ENCODE assay signal across 12 cellular contexts in genomic region chr3:64216706-64217105, GRCh38. TPM values are rescaled to one million over a fixed set of nuclear protein-coding genes. Genes with fewer than 3 reads are reported as not detected.
DNase-seq lines count a peak whose midpoint lies in the region; ATAC-seq and TF ChIP-seq lines count a peak whose summit lies in the region.
"Had no signal": no experiment of that assay in that cellular context is flagged by ENCODE, and none has a peak within 500 bp of the region (broad histone marks: within the 10 kb centered on the region; RNA-seq: fewer than 3 reads in every experiment).

No MANE protein-coding gene starts in this region.

- in situ Hi-C loops in ACHN (cut with HindIII; ENCODE audit: low pct_ligation_motif_present, low pct_unique_long_range_greater_than_20kb, low sequenced_read_pairs) = no loop called here

- H3K9me3 ChIP-seq in right cardiac atrium (ENCODE audit: control insufficient read depth, low read length) (no peaks in the 10 kb centered on the region), skeletal muscle tissue (ENCODE audit: control insufficient read depth in 3 of 3, low read length in 3 of 3) (no peaks in the 10 kb centered on the region)
- H3K9me3 ChIP-seq: ovary had no signal

- H3K4me3 ChIP-seq in right cardiac atrium (ENCODE audit: low read length) = no peak overlapping the region
- H3K4me3 ChIP-seq in skeletal muscle tissue (ENCODE audit: low read length in 3 of 3) = no peak overlapping the region
- H3K4me3 ChIP-seq: ovary had no signal

- H3K36me3 ChIP-seq in skeletal muscle tissue (ENCODE audit: control insufficient read depth in 3 of 3, insufficient read depth in 3 of 3, low read length in 3 of 3) = no peaks in the 10 kb centered on the region
- H3K36me3 ChIP-seq: ovary had no signal

- H3K27me3 Mint-ChIP-seq in HFFc6 (ENCODE audit: insufficient read depth) = no peaks in the 10 kb centered on the region
- H3K27me3 Mint-ChIP-seq in T-helper 2 cell treated with Interferon-gamma antibody and Interleukin-4, amounts not matched to agents 5 μg/mL and 100 μg/mL, for 36 hours (ENCODE audit: low read depth) = peaks cover 7% of the 10 kb centered on the region

- DNase-seq in HFFc6 (no peak), astrocyte of the hippocampus (ENCODE audit: low read depth, low spot score) (peak; percentile 61), right cardiac atrium (peak in 2 of 3 donors; percentile 22 to 49), ACHN (no peak), NCI-H524 treated with DMSO at 0.1 percent for 48 hours (lab: John Stamatoyannopoulos, UW) (no peak)
- no peak for DNase-seq in T-helper 2 cell treated with Interferon-gamma antibody and Interleukin-4, amounts not matched to agents 5 μg/mL and 100 μg/mL, for 36 hours (ENCODE audit: low spot score)
- DNase-seq in stimulated activated CD4-positive, alpha-beta T cell treated with anti-CD3 and anti-CD28 coated beads, Interleukin-4, amount 100 ng/mL, for 24 hours = no peak
- DNase-seq: DND-41, H7, NCI-H1436, ovary had no signal

- peaks cover under 1% of the 10 kb centered on the region for H3K36me3 Mint-ChIP-seq in HFFc6 (ENCODE audit: low read depth)
- no peaks in the 10 kb centered on the region for H3K36me3 Mint-ChIP-seq in T-helper 2 cell treated with Interferon-gamma antibody and Interleukin-4, amounts not matched to agents 5 μg/mL and 100 μg/mL, for 36 hours (ENCODE audit: low read depth)

- H3K4me1 ChIP-seq in right cardiac atrium (ENCODE audit: control insufficient read depth, insufficient read depth, low read length) (peaks cover 15% of the 10 kb centered on the region), skeletal muscle tissue (ENCODE audit: control insufficient read depth in 3 of 3, insufficient read depth in 3 of 3, low read length in 3 of 3) (peaks cover 7 to 32% (median 29%) of the 10 kb centered on the region in 3 donors)

- peak in 1 of 2 donors; percentile 36 for ATAC-seq in right cardiac atrium

- no peaks in the 10 kb centered on the region for H3K9me3 Mint-ChIP-seq in HFFc6
- no peaks in the 10 kb centered on the region for H3K9me3 Mint-ChIP-seq in T-helper 2 cell treated with Interferon-gamma antibody and Interleukin-4, amounts not matched to agents 5 μg/mL and 100 μg/mL, for 36 hours

- peak overlapping the region in 1 of 3 donors; percentile 10 for H3K9ac ChIP-seq in skeletal muscle tissue (ENCODE audit: low read depth in 1 of 3, low read length in 3 of 3)

- H3K4me3 Mint-ChIP-seq in HFFc6 = peak overlapping the region; percentile 12; the same call in 1 of the 2 replicates
- no peak overlapping the region for H3K4me3 Mint-ChIP-seq in T-helper 2 cell treated with Interferon-gamma antibody and Interleukin-4, amounts not matched to agents 5 μg/mL and 100 μg/mL, for 36 hours

- intact Hi-C loops in right cardiac atrium (cut with DNase I) = no loop called here

- H3K27me3 ChIP-seq in right cardiac atrium (ENCODE audit: control insufficient read depth, insufficient read depth) (no peaks in the 10 kb centered on the region), skeletal muscle tissue (ENCODE audit: control insufficient read depth in 3 of 3, insufficient read depth in 3 of 3, low read length in 3 of 3) (no peaks in the 10 kb centered on the region)
- H3K27me3 ChIP-seq: ovary had no signal

- WGBS in right cardiac atrium = 21% methylated on average over 6 of the region's 6 CpGs

- TF ChIP-seq CTCF in HFFc6 (IDR thresholded peaks at IDR 0.05) = no peak

- H3K27ac ChIP-seq in right cardiac atrium (ENCODE audit: low read length) = peak overlapping the region; percentile 30
- H3K27ac ChIP-seq in skeletal muscle tissue (ENCODE audit: low read depth, low read length) = peak overlapping the region; percentile 15

- peak overlapping the region; percentile 59 for H3K27ac Mint-ChIP-seq in HFFc6
- H3K27ac Mint-ChIP-seq in T-helper 2 cell treated with Interferon-gamma antibody and Interleukin-4, amounts not matched to agents 5 μg/mL and 100 μg/mL, for 36 hours = no peak overlapping the region

- peaks cover 76% of the 10 kb centered on the region for H3K4me1 Mint-ChIP-seq in HFFc6 (ENCODE audit: low read depth)
- no peaks in the 10 kb centered on the region for H3K4me1 Mint-ChIP-seq in T-helper 2 cell treated with Interferon-gamma antibody and Interleukin-4, amounts not matched to agents 5 μg/mL and 100 μg/mL, for 36 hours (ENCODE audit: low read depth)

RNA-seq across cellular contexts. Expression of gene PRICKLE2, which starts 8.6 kb away (rescaled TPM):
- 10 to 100 TPM; 14.0 to 21.7 (median 18.4) TPM for total RNA-seq in HFFc6 (2021; fragmentation: NEBNext Ultra II Directional; extraction: Animal tissue kit (Norgen Biotek cat#: 25700))
- total RNA-seq in right cardiac atrium (10 to 100 TPM; 10.6 to 15.2 (median 11.8) TPM), skeletal muscle tissue (32.9 TPM)
- polyA plus RNA-seq in right cardiac atrium = 2.3 TPM

Comparison
In these comparisons a context has a peak if more than half of its experiments do, and no peak if none do; other contexts are left out.
1. DNase-seq: peak in astrocyte of the hippocampus (single experiment) and right cardiac atrium (2 of 3); none in HFFc6 (single experiment), ACHN (single experiment), NCI-H524 treated with DMSO at 0.1 percent for 48 hours (single experiment), T-helper 2 cell treated with Interferon-gamma antibody and Interleukin-4, amounts not matched to agents 5 μg/mL and 100 μg/mL, for 36 hours (single experiment) and stimulated activated CD4-positive, alpha-beta T cell treated with anti-CD3 and anti-CD28 coated beads, Interleukin-4, amount 100 ng/mL, for 24 hours (single experiment).